Comparison of ENCODE assay signal across 8 cellular contexts in the genomic region with DNA sequence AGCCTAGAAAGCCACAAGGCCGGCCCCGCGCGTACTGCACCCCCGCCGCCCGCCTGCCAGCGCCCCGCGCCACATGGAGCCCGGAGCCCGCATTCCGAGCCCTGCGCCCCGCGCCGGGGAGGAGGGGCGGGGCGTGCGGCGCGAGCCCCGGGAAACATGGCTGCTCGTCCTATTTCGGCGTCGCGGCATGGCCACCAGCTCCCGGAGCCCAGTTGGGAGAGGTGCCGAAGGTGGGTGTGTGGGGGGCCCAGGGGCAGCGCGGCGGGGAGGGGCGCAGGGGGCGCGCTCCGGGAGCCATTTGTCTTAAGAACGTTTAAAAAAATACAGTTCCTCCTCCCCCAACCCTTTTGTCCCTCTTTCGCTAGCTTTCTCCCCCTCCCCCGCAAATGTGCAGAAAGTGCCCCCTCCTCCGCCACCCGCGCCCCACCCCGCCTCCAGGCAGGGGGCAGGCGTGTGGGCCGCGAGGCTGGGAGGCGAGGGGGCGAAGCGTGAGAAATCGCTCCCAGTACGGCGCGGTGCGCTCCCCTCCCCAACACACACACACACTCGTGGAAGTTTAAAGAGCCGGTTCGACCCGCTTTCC. TPM values are rescaled to one million over a fixed set of nuclear protein-coding genes. Genes with fewer than 3 reads are reported as not detected.
DNase-seq lines count a peak whose midpoint lies in the region; ATAC-seq, FAIRE-seq and TF ChIP-seq lines count a peak whose summit lies in the region.

No MANE protein-coding gene starts in this region.

- peaks cover 0 to 51% (median 41%) of the 10 kb centered on the region in 4 donors for H3K4me1 ChIP-seq in sigmoid colon

- WGBS in sigmoid colon, 2 donors: 0 to 1% methylated on average over 59 of the region's 59 CpGs

- no peak for TF ChIP-seq EP300 in sigmoid colon (IDR thresholded peaks at IDR 0.05)

- no peaks in the 10 kb centered on the region for H3K27me3 ChIP-seq in sigmoid colon

- no peaks in the 10 kb centered on the region for H3K9me3 ChIP-seq in sigmoid colon

- H3K36me3 ChIP-seq in sigmoid colon: no peaks in the 10 kb centered on the region

- H3K4me3 ChIP-seq in sigmoid colon: peak overlapping the region; percentile 77 to 98 (median 97)

- no peak for ATAC-seq in GM21528 (IDR thresholded peaks at IDR 0.05; ENCODE audit: low FRiP score, unreplicated experiment)

- peak; percentile 85 for TF ChIP-seq POLR2A in GM12892 (IDR thresholded peaks at IDR 0.05; ENCODE audit: low read depth, low read length)
- no peak for TF ChIP-seq POLR2A in sigmoid colon (IDR thresholded peaks at IDR 0.05)

- peak overlapping the region; percentile 92 to 99 (median 98) for H3K27ac ChIP-seq in sigmoid colon

- no peak for TF ChIP-seq CTCF in sigmoid colon (IDR thresholded peaks at IDR 0.05)

- intact Hi-C loops in sigmoid colon (cut with DNase I): no loop called here

- no peak for FAIRE-seq in GM12892 (lab: Jason Lieb, UNC)

- DNase-seq in GM12892 (ENCODE audit: insufficient read length) (peak; percentile 44), MV-4-11 (lab: John Stamatoyannopoulos, UW) (peak; percentile 41), T-helper 22 cell (ENCODE audit: low read depth) (peak; percentile 63), astrocyte of the hippocampus (ENCODE audit: low read depth, low spot score) (peak; percentile 87), hypothalamus (lab: John Stamatoyannopoulos, UW) (peak in 39 of 51 donors; percentile 11 to 82 (median 66)), sigmoid colon (peak; percentile 83), NCI-H128 (lab: John Stamatoyannopoulos, UW; ENCODE audit: unreplicated experiment) (no peak)

RNA-seq across cellular contexts. Expression of gene ANP32A, which starts 2.5 kb away (rescaled TPM):
- polyA plus RNA-seq in GM12892 (2012; ENCODE audit: missing spikeins): 261 TPM
- total RNA-seq in sigmoid colon: 10 to 100 TPM; 37.6 to 71.2 (median 58.9) TPM
- 100 to 1,000 TPM in 1 of 3 donors, 10 to 100 TPM in 2; 67.3 to 152 (median 82.1) TPM for polyA plus RNA-seq in sigmoid colon
